In genomic region chr21:14120091-14120734, GRCh38 we compare ENCODE assay signal across 8 cellular contexts.
DNase-seq lines count a peak whose midpoint lies in the region; ATAC-seq and TF ChIP-seq lines count a peak whose summit lies in the region.

No MANE protein-coding gene starts in this region.

- peak; percentile 57 for ATAC-seq in GM19372 (IDR thresholded peaks at IDR 0.05; ENCODE audit: low read depth, unreplicated experiment)
- peak; percentile 38 for ATAC-seq in HG03558 (IDR thresholded peaks at IDR 0.05; ENCODE audit: extremely low read depth, unreplicated experiment)

- no peak overlapping the region for H3K4me3 ChIP-seq in epithelial cell of proximal tubule (ENCODE audit: low read depth, low read length)

- peak; percentile 56 for DNase-seq in ELF-1 (ENCODE audit: low read depth, low spot score)
- peak; percentile 21 for DNase-seq in SK-N-DZ (ENCODE audit: low spot score)
- no peak for DNase-seq in epithelial cell of proximal tubule (ENCODE audit: low read depth)
- peak; percentile 65 for DNase-seq in pons (ENCODE audit: low spot score)
- DNase-seq in cerebellum (ENCODE audit: low spot score) = no peak
- no peak for DNase-seq in mucosa of gallbladder (ENCODE audit: low spot score)

- peak; percentile 61 for TF ChIP-seq CTCF in epithelial cell of proximal tubule (conservative IDR thresholded peaks at IDR 0.05; ENCODE audit: low read depth, low read length)

Comparison
In these comparisons a context has a peak if more than half of its experiments do, and no peak if none do; other contexts are left out.
1. DNase-seq: peak in ELF-1 (single experiment), SK-N-DZ (single experiment) and pons (single experiment); none in epithelial cell of proximal tubule (single experiment), cerebellum (single experiment) and mucosa of gallbladder (single experiment).